ENCODE assay signal across 8 cellular contexts in genomic region chr18:34153711-34154110, GRCh38.
DNase-seq lines count a peak whose midpoint lies in the region; ATAC-seq and TF ChIP-seq lines count a peak whose summit lies in the region.

No MANE protein-coding gene starts in this region.

- no TSS peak for BruUV-seq in A673 (replicated peaks; lab: Mats Ljungman, UMichigan)

- H3K4me3 Mint-ChIP-seq in brain: peak overlapping the region in 3 of 5 experiments; percentile 2 to 63 (median 53)

- POLR2A ChIA-PET in A673 (lab: Charles Lee; ENCODE audit: low non-redundant PET): no interaction called here

- TF ChIP-seq CTCF in A673 (conservative IDR thresholded peaks at IDR 0.05; ENCODE audit: low read depth, low read length) (no peak), Loucy (conservative IDR thresholded peaks at IDR 0.05; ENCODE audit: low read length) (no peak), brain (conservative IDR thresholded peaks at IDR 0.05) (no peak)

- DNase-seq in A673 (ENCODE audit: low spot score) (peak; percentile 83), SK-N-DZ (ENCODE audit: low spot score) (no peak), superior temporal gyrus (ENCODE audit: extremely low spot score) (no peak), amygdala (lab: John Stamatoyannopoulos, UW) (no peak)
- no peak for DNase-seq in activated CD4-positive, alpha-beta T cell treated with anti-CD3 and anti-CD28 coated beads, Interleukin-2, amount 50 U/mL, for 4 hours

- peaks cover 16% of the 10 kb centered on the region for H3K4me1 Mint-ChIP-seq in brain

- no peak overlapping the region for H3K9ac ChIP-seq in Loucy (ENCODE audit: low read depth, low read length, poor library complexity, severe bottlenecking)

- no peaks in the 10 kb centered on the region for H3K9me3 Mint-ChIP-seq in brain

- ATAC-seq in GM18909 (IDR thresholded peaks at IDR 0.05; ENCODE audit: poor library complexity, unreplicated experiment): peak; percentile 76

- no peaks in the 10 kb centered on the region for H3K79me2 ChIP-seq in Loucy (ENCODE audit: insufficient read depth, low read length)

- H3K27me3 ChIP-seq in A673 (replicated peaks; ENCODE audit: insufficient read depth, low read depth, low read length, poor library complexity): no peaks in the 10 kb centered on the region
- H3K27me3 ChIP-seq in Loucy (ENCODE audit: insufficient read depth, low read length, poor library complexity, severe bottlenecking): no peaks in the 10 kb centered on the region

- peak overlapping the region in 1 of 5 experiments; percentile 16 for H3K27ac Mint-ChIP-seq in brain

- no peaks in the 10 kb centered on the region for H3K9me3 ChIP-seq in A673 (ENCODE audit: low read depth, low read length, poor library complexity, severe bottlenecking)
- no peaks in the 10 kb centered on the region for H3K9me3 ChIP-seq in Loucy (ENCODE audit: insufficient read depth, low read depth, low read length)

- H3F3A ChIP-seq in Loucy (ENCODE audit: low read depth): no peaks in the 10 kb centered on the region

- intact Hi-C loops in A673 (cut with micrococcal nuclease; ENCODE audit: unreplicated experiment): no loop called here

- CTCF ChIA-PET in A673 (lab: Charles Lee): no interaction called here

- no peaks in the 10 kb centered on the region for H4K20me1 ChIP-seq in Loucy (ENCODE audit: insufficient read depth, low read length, poor library complexity, severe bottlenecking)

- H3K36me3 Mint-ChIP-seq in brain: no peaks in the 10 kb centered on the region

- no peaks in the 10 kb centered on the region for H3K9me2 ChIP-seq in Loucy (replicated peaks; ENCODE audit: low read depth, low read length)

- peak overlapping the region; percentile 46 for H3K27ac ChIP-seq in A673 (ENCODE audit: low read depth, low read length, poor library complexity, severe bottlenecking)

- H3K4me2 ChIP-seq in Loucy (ENCODE audit: low read depth, low read length, poor library complexity, severe bottlenecking): peak overlapping the region; percentile 7

- H3K27me3 Mint-ChIP-seq in brain: peaks cover under 1% of the 10 kb centered on the region

- peaks cover 30% of the 10 kb centered on the region for H3K4me1 ChIP-seq in A673 (ENCODE audit: insufficient read depth, low read length, poor library complexity, severe bottlenecking)
- no peaks in the 10 kb centered on the region for H3K4me1 ChIP-seq in Loucy (ENCODE audit: insufficient read depth, low read length, poor library complexity, severe bottlenecking)

- no peaks in the 10 kb centered on the region for H3K36me3 ChIP-seq in A673 (ENCODE audit: insufficient read depth, low read length, poor library complexity, severe bottlenecking)
- H3K36me3 ChIP-seq in Loucy (ENCODE audit: insufficient read depth, low read length): no peaks in the 10 kb centered on the region

- H2AFZ ChIP-seq in Loucy (ENCODE audit: low read length): no peak overlapping the region

- H3K4me3 ChIP-seq in A673 (ENCODE audit: low read depth, low read length, poor library complexity, severe bottlenecking) (peak overlapping the region; percentile 35), Loucy (ENCODE audit: low read length, poor library complexity, severe bottlenecking) (no peak overlapping the region)
